27 cellular contexts compared by ENCODE assay signal in the genomic region with DNA sequence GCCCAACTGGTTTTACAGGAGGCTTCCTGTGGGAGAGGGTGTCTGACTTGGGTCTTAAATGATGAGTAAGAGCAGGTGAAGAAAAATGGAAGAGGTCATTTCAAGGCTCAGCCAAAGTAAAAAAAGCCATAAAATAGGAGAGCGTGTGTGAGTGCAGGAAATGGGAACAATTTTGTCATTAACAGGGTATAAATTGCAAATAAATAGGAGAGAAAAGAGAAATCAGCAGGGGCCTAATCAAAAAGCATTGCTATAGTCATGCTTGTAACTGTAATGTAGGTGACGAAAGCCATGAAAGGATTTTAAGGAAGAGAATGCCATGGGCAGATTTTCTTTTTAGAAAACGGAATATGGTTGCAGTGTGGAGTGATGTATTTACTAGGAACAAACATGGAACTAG. TPM values are rescaled to one million over a fixed set of nuclear protein-coding genes. Genes with fewer than 3 reads are reported as not detected.
DNase-seq lines count a peak whose midpoint lies in the region; ATAC-seq and TF ChIP-seq lines count a peak whose summit lies in the region.
"Had no signal": no experiment of that assay in that cellular context is flagged by ENCODE, and none has a peak within 500 bp of the region (broad histone marks: within the 10 kb centered on the region; RNA-seq: fewer than 3 reads in every experiment).

No MANE protein-coding gene starts in this region.

- no peak overlapping the region for H3K4me2 ChIP-seq in H9 (ENCODE audit: insufficient read depth, insufficient read length, low read length)
- no peak overlapping the region for H3K4me2 ChIP-seq in neural progenitor cell
- H3K4me2 ChIP-seq: A549, BLaER1 had no signal

- no peaks in the 10 kb centered on the region for H3K79me2 ChIP-seq in H9 (ENCODE audit: insufficient read depth, low read length)
- H3K79me2 ChIP-seq in neural progenitor cell (ENCODE audit: low read depth), result no peaks in the 10 kb centered on the region

- no peaks in the 10 kb centered on the region for H3K27me3 Mint-ChIP-seq in H9 (ENCODE audit: low read depth)
- H3K27me3 Mint-ChIP-seq in WTC11 (ENCODE audit: low read depth), result no peaks in the 10 kb centered on the region
- H3K27me3 Mint-ChIP-seq in neural progenitor cell (ENCODE audit: insufficient read depth, low read depth), result no peaks in the 10 kb centered on the region
- H3K27me3 Mint-ChIP-seq: CD4-positive, alpha-beta memory T cell; CD4-positive, CD25-positive, alpha-beta regulatory T cell had no signal

- H2BK20ac ChIP-seq in H9 (ENCODE audit: low read depth, low read length, poor library complexity, severe bottlenecking), result no peak overlapping the region

- no CpG with 5 or more reads among the region's 3 CpGs for WGBS in H9 (ENCODE audit: extremely low coverage, insufficient read length, low lambda C conversion rate)

- no peak overlapping the region for H2BK15ac ChIP-seq in H9 (ENCODE audit: low read depth, low read length)

- H3K4me1 ChIP-seq in H9 (ENCODE audit: insufficient read depth, low read length), result peaks cover 2% of the 10 kb centered on the region; the same call in 1 of the 2 replicates
- peaks cover 24% of the 10 kb centered on the region for H3K4me1 ChIP-seq in neural progenitor cell
- H3K4me1 ChIP-seq: A549, BE2C, BLaER1 had no signal

- no peak overlapping the region for H3K18ac ChIP-seq in H9 (ENCODE audit: insufficient read length, low read depth, low read length)

- no peak overlapping the region for H2AK5ac ChIP-seq in H9 (ENCODE audit: insufficient read length, low read length)

- H3K79me1 ChIP-seq in H9 (ENCODE audit: insufficient read depth, low read depth, low read length, poor library complexity, severe bottlenecking), result no peaks in the 10 kb centered on the region

- peaks cover 22 to 33% of the 10 kb centered on the region in 2 experiments for H3K4me1 Mint-ChIP-seq in H9
- H3K4me1 Mint-ChIP-seq in WTC11, result peaks cover 44% of the 10 kb centered on the region
- peaks cover 16% of the 10 kb centered on the region for H3K4me1 Mint-ChIP-seq in neural progenitor cell
- H3K4me1 Mint-ChIP-seq: CD14-positive monocyte; CD4-positive, CD25-positive, alpha-beta regulatory T cell; CD8-positive, alpha-beta memory T cell had no signal

- no peak overlapping the region for H4K5ac ChIP-seq in H9 (ENCODE audit: insufficient read length, low read depth, low read length)

- no peak overlapping the region for H3K14ac ChIP-seq in H9 (ENCODE audit: insufficient read depth, low read length)

- H3K4me3 ChIP-seq in neural progenitor cell, result no peak overlapping the region
- H3K4me3 ChIP-seq: A549, BLaER1, GM12878 had no signal

- H3K23me2 ChIP-seq in H9 (ENCODE audit: insufficient read length, low read depth, low read length, poor library complexity, severe bottlenecking), result no peaks in the 10 kb centered on the region

- DNase-seq in NCI-H748 (lab: John Stamatoyannopoulos, UW; ENCODE audit: unreplicated experiment), result peak; percentile 19
- no peak for DNase-seq in NCI-H748 treated with DMSO at 0.1 percent for 48 hours (lab: John Stamatoyannopoulos, UW)
- no peak for DNase-seq in H9
- no peak for DNase-seq in WTC11 (ENCODE audit: low spot score)
- no peak for DNase-seq in neural progenitor cell (ENCODE audit: low spot score)
- no peak for DNase-seq in putamen (ENCODE audit: low spot score)
- DNase-seq in NCI-H1105 (lab: John Stamatoyannopoulos, UW), result no peak
- DNase-seq: ACHN; BE2C; C1 segment of cervical spinal cord; CD4-positive, alpha-beta memory T cell; CD4-positive, CD25-positive, alpha-beta regulatory T cell; CD8-positive, alpha-beta memory T cell; COR-L47; DMS 273 treated with DMSO at 0.1 percent for 48 hours; DMS153; DMS53; DMS79; DND-41; EL; GDM1 had no signal

- H3K27ac ChIP-seq in H9 (ENCODE audit: insufficient read length, low read depth, low read length), result no peak overlapping the region
- H3K27ac ChIP-seq in neural progenitor cell, result no peak overlapping the region
- H3K27ac ChIP-seq: 22Rv1, A549, BLaER1 had no signal

- H3K9ac ChIP-seq in H9 (ENCODE audit: extremely low read depth, insufficient read length, low read length), result no peak overlapping the region
- H3K9ac ChIP-seq in neural progenitor cell, result no peak overlapping the region
- H3K9ac ChIP-seq: BLaER1 had no signal

- no peak overlapping the region for H2AFZ ChIP-seq in H9 (ENCODE audit: low read length)
- H2AFZ ChIP-seq in neural progenitor cell (replicated peaks), result peak overlapping the region; percentile 70

- H3K27ac Mint-ChIP-seq in H9, result peak overlapping the region; percentile 0 to 33 (median 2); a peak in 5 of 7 replicates
- peak overlapping the region; percentile 18; the same call in 1 of the 2 replicates for H3K27ac Mint-ChIP-seq in WTC11
- no peak overlapping the region for H3K27ac Mint-ChIP-seq in neural progenitor cell
- H3K27ac Mint-ChIP-seq: CD14-positive monocyte; CD4-positive, CD25-positive, alpha-beta regulatory T cell; CD8-positive, alpha-beta memory T cell had no signal

- H4K20me1 ChIP-seq in H9 (ENCODE audit: control insufficient read depth, insufficient read depth, insufficient read length), result no peaks in the 10 kb centered on the region
- H4K20me1 ChIP-seq in neural progenitor cell (ENCODE audit: low read depth), result no peaks in the 10 kb centered on the region
- H4K20me1 ChIP-seq: BLaER1 had no signal

- no peak overlapping the region for H3K56ac ChIP-seq in H9 (ENCODE audit: insufficient read length, low read depth, low read length)

- POLR2A ChIA-PET in WTC11 (lab: Charles Lee), result no interaction called here

- no peak overlapping the region for H2BK12ac ChIP-seq in H9 (ENCODE audit: insufficient read length, low read depth, low read length)

- H2BK5ac ChIP-seq in H9 (ENCODE audit: insufficient read length, low read length), result no peak overlapping the region

- H3T11ph ChIP-seq in H9 (ENCODE audit: low read length), result no peak overlapping the region

- no peak for ATAC-seq in WTC11
- ATAC-seq in HG03442 (IDR thresholded peaks at IDR 0.05; ENCODE audit: unreplicated experiment), result no peak
- ATAC-seq: A549, GM12878 had no signal

- no peak for TF ChIP-seq CTCF in H9 (conservative IDR thresholded peaks at IDR 0.05)
- TF ChIP-seq CTCF in WTC11 (IDR thresholded peaks at IDR 0.05), result no peak
- no peak for TF ChIP-seq CTCF in neural progenitor cell (IDR thresholded peaks at IDR 0.05)

- H3K36me3 ChIP-seq in neural progenitor cell, result no peaks in the 10 kb centered on the region
- H3K36me3 ChIP-seq: BE2C, BLaER1 had no signal

- H3K23ac ChIP-seq in H9 (ENCODE audit: insufficient read length, low read depth, low read length), result no peak overlapping the region

- H3K9me3 ChIP-seq in H9 (ENCODE audit: control insufficient read depth, low read depth, low read length) (no peaks in the 10 kb centered on the region), neural progenitor cell (ENCODE audit: low read depth) (no peaks in the 10 kb centered on the region)
- H3K9me3 ChIP-seq: A549, BE2C, BLaER1 had no signal

- no peak overlapping the region for H3K4me3 Mint-ChIP-seq in H9
- no peak overlapping the region for H3K4me3 Mint-ChIP-seq in WTC11
- no peak overlapping the region for H3K4me3 Mint-ChIP-seq in neural progenitor cell
- H3K4me3 Mint-ChIP-seq: CD14-positive monocyte; CD4-positive, alpha-beta memory T cell; CD4-positive, CD25-positive, alpha-beta regulatory T cell; CD8-positive, alpha-beta memory T cell had no signal

- H4K8ac ChIP-seq in H9 (replicated peaks; ENCODE audit: insufficient read length, low read depth, low read length), result no peak overlapping the region

- no peaks in the 10 kb centered on the region; a peak in 2 of 7 replicates for H3K36me3 Mint-ChIP-seq in H9 (ENCODE audit: insufficient read depth in 1 of 3, low read depth in 3 of 3)
- no peaks in the 10 kb centered on the region for H3K36me3 Mint-ChIP-seq in WTC11
- peaks cover 2% of the 10 kb centered on the region for H3K36me3 Mint-ChIP-seq in neural progenitor cell
- H3K36me3 Mint-ChIP-seq: CD14-positive monocyte; CD4-positive, alpha-beta memory T cell; CD4-positive, CD25-positive, alpha-beta regulatory T cell; CD8-positive, alpha-beta memory T cell had no signal

- H4K91ac ChIP-seq in H9 (ENCODE audit: insufficient read length, low read depth, low read length), result no peak overlapping the region

- H3K4ac ChIP-seq in H9 (ENCODE audit: low read depth, low read length), result no peak overlapping the region

- H3F3A ChIP-seq in neural progenitor cell (ENCODE audit: low read depth), result peaks cover 10% of the 10 kb centered on the region

- no peaks in the 10 kb centered on the region for H3K9me3 Mint-ChIP-seq in H9
- H3K9me3 Mint-ChIP-seq in WTC11, result peaks cover 4% of the 10 kb centered on the region; the same call in 1 of the 2 replicates
- peaks cover 4% of the 10 kb centered on the region for H3K9me3 Mint-ChIP-seq in neural progenitor cell

- no peak overlapping the region for H2BK120ac ChIP-seq in H9 (ENCODE audit: low read depth, low read length, poor library complexity, severe bottlenecking)

- CTCF ChIA-PET in WTC11 (lab: Charles Lee), result no interaction called here

- H3K27me3 ChIP-seq in H9 (ENCODE audit: insufficient read depth, low read length), result no peaks in the 10 kb centered on the region
- H3K27me3 ChIP-seq in neural progenitor cell, result no peaks in the 10 kb centered on the region
- H3K27me3 ChIP-seq: BE2C, BLaER1 had no signal

TF ChIP-seq in WTC11, 78 proteins besides CTCF, POLR2A, EP300 and RAD21 (continues in another document):
- TF ChIP-seq EMX1 (CRISPR knock-in tag; IDR thresholded peaks at IDR 0.05) (no peak), JUN (CRISPR knock-in tag; IDR thresholded peaks at IDR 0.05) (no peak)
- TF ChIP-seq, protein P1, sequence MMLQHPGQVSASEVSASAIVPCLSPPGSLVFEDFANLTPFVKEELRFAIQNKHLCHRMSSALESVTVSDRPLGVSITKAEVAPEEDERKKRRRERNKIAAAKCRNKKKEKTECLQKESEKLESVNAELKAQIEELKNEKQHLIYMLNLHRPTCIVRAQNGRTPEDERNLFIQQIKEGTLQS (CRISPR knock-in tag; conservative IDR thresholded peaks at IDR 0.05), result no peak

RNA-seq across cellular contexts. Expression of a gene that starts 15.7 kb away (rescaled TPM):
- total RNA-seq in H9 (2021) (60.0 and 61.5 TPM in 2 replicates), WTC11 (2021) (29.2 to 33.3 TPM (median 32.2 TPM) in 3 replicates), neural progenitor cell (ENCODE audit: low replicate concordance) (69.5 and 134 TPM in 2 replicates)
- total RNA-seq: CD4-positive, CD25-positive, alpha-beta regulatory T cell; CD8-positive, alpha-beta memory T cell had no signal
